ENCODE assay signal across 8 cellular contexts in the genomic region with DNA sequence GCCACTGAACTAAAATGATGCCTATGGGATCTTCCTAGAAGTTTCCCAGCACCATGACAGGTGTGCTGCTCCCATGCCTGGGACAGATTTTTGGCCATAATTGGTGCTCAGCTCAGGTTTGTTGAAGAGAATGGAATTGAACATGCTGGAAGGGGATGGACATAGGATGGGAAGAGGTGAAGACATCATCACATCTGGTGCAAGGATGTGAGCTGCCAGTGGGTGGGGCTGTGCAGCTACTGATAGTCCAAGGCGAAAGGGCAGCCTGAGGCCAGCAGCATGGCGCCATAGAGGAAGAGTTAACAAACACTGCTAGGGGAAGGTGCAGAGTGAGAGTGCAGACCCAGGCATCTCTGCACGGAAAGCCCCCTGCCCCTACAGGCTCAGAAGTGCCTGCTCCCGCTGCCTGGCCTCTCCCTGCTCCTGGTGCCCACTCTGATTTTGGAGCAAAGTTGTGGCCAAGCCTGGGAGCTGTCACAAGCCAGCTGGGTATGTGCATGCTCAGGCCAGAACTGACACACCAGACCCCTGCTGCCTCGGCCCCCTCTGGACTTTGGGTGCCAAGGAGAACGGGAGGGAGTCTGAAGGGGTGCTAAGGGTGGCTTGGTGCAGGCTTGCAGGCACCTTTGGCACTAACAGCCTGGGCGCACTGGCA.
DNase-seq lines count a peak whose midpoint lies in the region; ATAC-seq and TF ChIP-seq lines count a peak whose summit lies in the region.

No MANE protein-coding gene starts in this region.

- DNase-seq in ELF-1 (ENCODE audit: low read depth, low spot score) (peak; percentile 84), HuH-7.5 (ENCODE audit: low spot score) (peak; percentile 35), dermis microvascular lymphatic vessel endothelial cell (ENCODE audit: low read depth in 2 of 2) (peak; percentile 23 to 39), mesenchymal stem cell (peak; percentile 65)

- no peak overlapping the region for H2BK5ac ChIP-seq in mesenchymal stem cell (ENCODE audit: low read depth, low read length, poor library complexity, severe bottlenecking)

- TF ChIP-seq CTCF in OCI-LY1 (IDR thresholded peaks at IDR 0.05; ENCODE audit: low read length), result peak; percentile 43; the same call in 1 of the 2 replicates

- no peaks in the 10 kb centered on the region for H3K36me3 ChIP-seq in OCI-LY1 (ENCODE audit: insufficient read depth, low read length)
- no peaks in the 10 kb centered on the region for H3K36me3 ChIP-seq in mesenchymal stem cell (ENCODE audit: control insufficient read depth in 1 of 2, insufficient read depth in 2 of 2, low read depth in 1 of 2, low read length in 2 of 2)

- WGBS in mesenchymal stem cell, result 36% methylated on average over 7 of the region's 7 CpGs

- no peaks in the 10 kb centered on the region for H3K79me1 ChIP-seq in mesenchymal stem cell (replicated peaks; ENCODE audit: low read length, poor library complexity, severe bottlenecking)

- no peaks in the 10 kb centered on the region for H3K79me2 ChIP-seq in OCI-LY1 (ENCODE audit: insufficient read depth, low read length)

- H2BK120ac ChIP-seq in mesenchymal stem cell (ENCODE audit: low read depth, low read length), result no peak overlapping the region

- no peak overlapping the region for H4K91ac ChIP-seq in mesenchymal stem cell (ENCODE audit: low read length)

- H3K9me2 ChIP-seq in OCI-LY1 (ENCODE audit: low read depth, low read length), result no peaks in the 10 kb centered on the region

- H4K20me1 ChIP-seq in OCI-LY1 (ENCODE audit: insufficient read depth, low read length), result no peaks in the 10 kb centered on the region

- H3K9me3 ChIP-seq in OCI-LY1 (ENCODE audit: low read length) (no peaks in the 10 kb centered on the region), mesenchymal stem cell (ENCODE audit: control insufficient read depth, low read length) (no peaks in the 10 kb centered on the region)

- H3K4me1 ChIP-seq in OCI-LY1 (ENCODE audit: insufficient read depth, low read length, severe bottlenecking), result no peaks in the 10 kb centered on the region
- no peaks in the 10 kb centered on the region for H3K4me1 ChIP-seq in mesenchymal stem cell (ENCODE audit: control insufficient read depth, insufficient read depth, low read depth, low read length)

- ATAC-seq in GM18861 (IDR thresholded peaks at IDR 0.05; ENCODE audit: unreplicated experiment) (no peak), HG03097 (IDR thresholded peaks at IDR 0.05; ENCODE audit: low FRiP score, unreplicated experiment) (no peak), HG02852 (IDR thresholded peaks at IDR 0.05; ENCODE audit: unreplicated experiment) (no peak)

- no peak overlapping the region for H4K8ac ChIP-seq in mesenchymal stem cell (ENCODE audit: low read length)

- H3K14ac ChIP-seq in mesenchymal stem cell (ENCODE audit: low read length in 2 of 2), result no peak overlapping the region

- H2AK5ac ChIP-seq in mesenchymal stem cell (ENCODE audit: low read length, severe bottlenecking), result no peak overlapping the region

- H3K23ac ChIP-seq in mesenchymal stem cell (ENCODE audit: low read length in 2 of 2), result no peak overlapping the region

- H3K9ac ChIP-seq in OCI-LY1 (ENCODE audit: low read length) (no peak overlapping the region), mesenchymal stem cell (ENCODE audit: low read length) (no peak overlapping the region)

- H3K4me2 ChIP-seq in OCI-LY1 (ENCODE audit: low read length) (no peak overlapping the region), mesenchymal stem cell (ENCODE audit: low read length, poor library complexity, severe bottlenecking) (no peak overlapping the region)

- no peak overlapping the region for H3K27ac ChIP-seq in OCI-LY1 (ENCODE audit: low read depth, low read length, poor library complexity, severe bottlenecking)
- no peak overlapping the region for H3K27ac ChIP-seq in mesenchymal stem cell (ENCODE audit: low read length, poor library complexity, severe bottlenecking)

- H3F3A ChIP-seq in OCI-LY1 (ENCODE audit: insufficient read depth, low read length), result no peaks in the 10 kb centered on the region

- H2BK15ac ChIP-seq in mesenchymal stem cell (ENCODE audit: low read depth, poor library complexity, severe bottlenecking), result no peak overlapping the region

- H3K27me3 ChIP-seq in OCI-LY1 (ENCODE audit: insufficient read depth, low read length), result no peaks in the 10 kb centered on the region
- H3K27me3 ChIP-seq in mesenchymal stem cell (ENCODE audit: control insufficient read depth in 1 of 2, insufficient read depth in 1 of 2, low read length in 2 of 2), result peaks cover 0 to 34% of the 10 kb centered on the region in 2 experiments

- no peak overlapping the region for H3K4me3 ChIP-seq in OCI-LY1 (ENCODE audit: low read depth, low read length, poor library complexity, severe bottlenecking)
- H3K4me3 ChIP-seq in mesenchymal stem cell (ENCODE audit: insufficient read depth in 1 of 2, low read depth in 1 of 2, low read length in 2 of 2), result no peak overlapping the region

- no peak overlapping the region for H3K4ac ChIP-seq in mesenchymal stem cell (ENCODE audit: low read depth in 1 of 2, low read length in 2 of 2)

- no peak overlapping the region for H2BK12ac ChIP-seq in mesenchymal stem cell (ENCODE audit: low read length in 2 of 2)

- H2AFZ ChIP-seq in OCI-LY1 (ENCODE audit: low read length) (no peak overlapping the region), mesenchymal stem cell (ENCODE audit: low read depth, low read length) (no peak overlapping the region)

- no peak overlapping the region for H3K18ac ChIP-seq in mesenchymal stem cell (ENCODE audit: low read depth in 1 of 2, low read length in 2 of 2)

Comparison
In these comparisons a context has a peak if more than half of its experiments do, and no peak if none do; other contexts are left out.
1. DNase-seq: peak in every context shown above with its lines; median percentile 84 in ELF-1; 65 in mesenchymal stem cell; 35 in HuH-7.5; 31 in dermis microvascular lymphatic vessel endothelial cell.